Comparison of ENCODE assay signal across 11 cellular contexts in genomic region chr6:52918027-52918722, GRCh38. TPM values are rescaled to one million over a fixed set of nuclear protein-coding genes. Genes with fewer than 3 reads are reported as not detected.
DNase-seq lines count a peak whose midpoint lies in the region; TF ChIP-seq lines count a peak whose summit lies in the region.
"Not testable (repeated sequence)": the region's sequence is repeated elsewhere in the genome, so short reads cannot be mapped to it uniquely, and the experiment has no call there.
"Had no signal": no experiment of that assay in that cellular context is flagged by ENCODE, and none has a peak within 500 bp of the region (broad histone marks: within the 10 kb centered on the region; RNA-seq: fewer than 3 reads in every experiment).

No MANE protein-coding gene starts in this region.

- TF ChIP-seq CTCF in Calu3 (IDR thresholded peaks at IDR 0.05; ENCODE audit: unreplicated experiment); HFFc6 (IDR thresholded peaks at IDR 0.05); RWPE1 (conservative IDR thresholded peaks at IDR 0.05; ENCODE audit: low read depth); astrocyte of the cerebellum (IDR thresholded peaks at IDR 0.05; ENCODE audit: low read depth, low read length, missing control alignments): not testable (repeated sequence)

- not testable (repeated sequence) for H2AK5ac ChIP-seq in trophoblast cell (ENCODE audit: low read length)

- H2BK5ac ChIP-seq in trophoblast cell (ENCODE audit: low read depth, low read length, poor library complexity), result not testable (repeated sequence)

- not testable (repeated sequence) for H2AFZ ChIP-seq in trophoblast cell (ENCODE audit: insufficient read depth, low read length, poor library complexity)

- H3K4me1 Mint-ChIP-seq in Calu3 (ENCODE audit: low read depth, unreplicated experiment) (peaks cover 10% of the 10 kb centered on the region), HFFc6 (ENCODE audit: low read depth) (peaks cover 41% of the 10 kb centered on the region)

- H3K9me3 ChIP-seq in trophoblast cell (ENCODE audit: insufficient read depth, low read depth, low read length), result not testable (repeated sequence)

- not testable (repeated sequence) for H3K9ac ChIP-seq in trophoblast cell (ENCODE audit: low read length)

- H2BK12ac ChIP-seq in trophoblast cell (ENCODE audit: low read length), result not testable (repeated sequence)

- not testable (repeated sequence) for H3K23ac ChIP-seq in trophoblast cell (ENCODE audit: low read length)

- H3K27me3 ChIP-seq in trophoblast cell (ENCODE audit: insufficient read depth, low read length), result not testable (repeated sequence)

- CTCF ChIA-PET in Calu3 (lab: Charles Lee), result interaction anchor here (0.6 kb wide), 1 partner anchor 1378 kb away, joined by 3 read pairs; no protein-coding TSS in a partner anchor
- CTCF ChIA-PET in RWPE1 (lab: Yijun Ruan, JAX), result interaction anchor here (0.6 kb wide), 1 partner anchor 27 kb away, joined by 4 read pairs; no protein-coding TSS in a partner anchor

- in situ Hi-C loops in astrocyte of the cerebellum (cut with HindIII; ENCODE audit: low sequenced_read_pairs), result not testable (repeated sequence)

- peaks cover 9 to 12% of the 10 kb centered on the region in 2 experiments for H3K4me1 ChIP-seq in trophoblast cell (ENCODE audit: control insufficient read depth in 1 of 2, insufficient read depth in 2 of 2, low read length in 2 of 2)

- H3K14ac ChIP-seq in trophoblast cell (ENCODE audit: low read length), result not testable (repeated sequence)

- H3K4ac ChIP-seq in trophoblast cell (ENCODE audit: low read depth, low read length), result not testable (repeated sequence)

- H3K4me3 ChIP-seq in astrocyte of the cerebellum (ENCODE audit: low read depth, low read length); trophoblast cell (ENCODE audit: low read depth, low read length): not testable (repeated sequence)

- no CpG with 5 or more reads among the region's 9 CpGs for WGBS in trophoblast cell (ENCODE audit: extremely low coverage, insufficient coverage, insufficient read length)

- not testable (repeated sequence) for H3K27ac ChIP-seq in RWPE1; trophoblast cell (ENCODE audit: low read depth, low read length)
- peak overlapping the region; percentile 33 for H3K27ac ChIP-seq in epithelial cell of prostate

- not testable (repeated sequence) for H2BK120ac ChIP-seq in trophoblast cell (ENCODE audit: insufficient read depth, low read length, poor library complexity)

- H3K4me2 ChIP-seq in trophoblast cell (ENCODE audit: low read length), result not testable (repeated sequence)

- peak; percentile 27 for DNase-seq in Calu3
- DNase-seq in HFFc6, result peak; percentile 96
- DNase-seq in RWPE1 (ENCODE audit: low spot score), result peak; percentile 51
- peak; percentile 28 for DNase-seq in astrocyte of the cerebellum (ENCODE audit: low read depth)
- DNase-seq in epithelial cell of prostate (ENCODE audit: low read depth, low spot score), result peak; percentile 68
- peak; percentile 92 for DNase-seq in iris pigment epithelial cell (ENCODE audit: low read depth)
- peak; percentile 81 to 85 for DNase-seq in trophoblast cell

- not testable (repeated sequence) for H3K36me3 ChIP-seq in trophoblast cell (ENCODE audit: control insufficient read depth in 1 of 2, insufficient read depth in 2 of 2, low read length in 2 of 2)

- not testable (repeated sequence) for H4K12ac ChIP-seq in trophoblast cell (ENCODE audit: low read depth, low read length)

- H3K27me3 Mint-ChIP-seq in Calu3 (ENCODE audit: unreplicated experiment) (peaks cover 26% of the 10 kb centered on the region), HFFc6 (ENCODE audit: insufficient read depth) (peaks cover 10% of the 10 kb centered on the region)

- not testable (repeated sequence) for BruUV-seq in Calu3 (replicated peaks; lab: Mats Ljungman, UMichigan)

- H3K27ac Mint-ChIP-seq in Calu3 (ENCODE audit: unreplicated experiment), result not testable (repeated sequence)
- H3K27ac Mint-ChIP-seq in HFFc6, result peak overlapping the region; percentile 64

- not testable (repeated sequence) for H3K4me3 Mint-ChIP-seq in Calu3 (ENCODE audit: low read depth, unreplicated experiment)
- H3K4me3 Mint-ChIP-seq in HFFc6, result peak overlapping the region; percentile 39; the same call in 1 of the 2 replicates

- H3K9me3 Mint-ChIP-seq in Calu3 (ENCODE audit: low read depth, unreplicated experiment); HFFc6: not testable (repeated sequence)

- H3K36me3 Mint-ChIP-seq in Calu3 (ENCODE audit: insufficient read depth, unreplicated experiment), result not testable (repeated sequence)
- peaks cover 12% of the 10 kb centered on the region for H3K36me3 Mint-ChIP-seq in HFFc6 (ENCODE audit: low read depth)

- not testable (repeated sequence) for H3K79me2 ChIP-seq in trophoblast cell (ENCODE audit: control insufficient read depth, insufficient read depth, low read length, poor library complexity)

- intact Hi-C loops in Calu3 (cut with micrococcal nuclease; ENCODE audit: unreplicated experiment), result not testable (repeated sequence)

- H3K79me1 ChIP-seq in trophoblast cell (ENCODE audit: low read length), result not testable (repeated sequence)

- not testable (repeated sequence) for H3K18ac ChIP-seq in trophoblast cell (ENCODE audit: low read length)

- not testable (repeated sequence) for H4K8ac ChIP-seq in trophoblast cell (ENCODE audit: low read depth, low read length)

- POLR2A ChIA-PET in RWPE1 (lab: Yijun Ruan, JAX; ENCODE audit: low non-redundant PET), result interaction anchor here (0.5 kb wide), 1 partner anchor 568 kb away, joined by 4 read pairs; no protein-coding TSS in a partner anchor

- H4K91ac ChIP-seq in trophoblast cell (ENCODE audit: low read depth, low read length), result not testable (repeated sequence)

RNA-seq across cellular contexts. Expression of gene GSTA3, which starts 8.7 kb away (rescaled TPM):
- total RNA-seq in Calu3 (2022), result not detected in 2 replicates
- not detected for total RNA-seq in HFFc6 (2021; fragmentation: NEBNext Ultra II Directional; extraction: Animal tissue kit (Norgen Biotek cat#: 25700))
- 1.0 and 1.5 TPM in 2 replicates for polyA plus RNA-seq in trophoblast cell (2013)
- total RNA-seq: activated CD4-positive, alpha-beta T cell treated with anti-CD3 and anti-CD28 coated beads for 36 hours; activated naive CD8-positive, alpha-beta T cell treated with anti-CD3 and anti-CD28 coated beads, Interleukin-2, amount 10 ng/mL, durations not matched to agents 7 days and 5 days; CD4-positive, alpha-beta memory T cell; endodermal cell had no signal
- polyA plus RNA-seq: CD4-positive, alpha-beta memory T cell had no signal

Comparison
In these comparisons a context has a peak if more than half of its experiments do, and no peak if none do; other contexts are left out.
1. DNase-seq: peak in every context shown above with its lines; median percentile 96 in HFFc6; 92 in iris pigment epithelial cell; 83 in trophoblast cell; 68 in epithelial cell of prostate; 51 in RWPE1; 28 in astrocyte of the cerebellum; 27 in Calu3.